In genomic region chr17:16617481-16618060, GRCh38 we compare ENCODE assay signal across 23 cellular contexts.
"Had no signal": no experiment of that assay in that cellular context is flagged by ENCODE, and none has a peak within 500 bp of the region (broad histone marks: within the 10 kb centered on the region; RNA-seq: fewer than 3 reads in every experiment).

No MANE protein-coding gene starts in this region.

- H3K27ac ChIP-seq: coronary artery, dorsolateral prefrontal cortex, esophagus muscularis mucosa, foreskin keratinocyte, gastroesophageal sphincter, heart left ventricle, hepatocyte, left ventricle myocardium inferior, lower lobe of right lung had no signal

- ATAC-seq: foreskin keratinocyte, gastroesophageal sphincter, heart left ventricle, left colon, left lobe of liver, lower lobe of right lung, mucosa of descending colon had no signal

- H3K27me3 ChIP-seq: dorsolateral prefrontal cortex, esophagus muscularis mucosa, foreskin keratinocyte, gastroesophageal sphincter, heart left ventricle, hepatocyte had no signal

- H3K36me3 ChIP-seq: lower lobe of right lung had no signal

- H3K4me3 ChIP-seq: coronary artery, dorsolateral prefrontal cortex, esophagus muscularis mucosa, gastroesophageal sphincter, heart left ventricle, hepatocyte, left ventricle myocardium inferior, lower lobe of right lung, mucosa of descending colon had no signal

- DNase-seq: dermis blood vessel endothelial cell; dorsolateral prefrontal cortex; effector CD4-positive, alpha-beta T cell; effector memory CD4-positive, alpha-beta T cell; foreskin keratinocyte; heart left ventricle; hypothalamus; immature natural killer cell; islet precursor cell; kidney; kidney glomerular epithelial cell; left colon; left ventricle myocardium inferior; lower lobe of right lung; mesenchymal stem cell; mucosa of descending colon had no signal

- H3K4me1 ChIP-seq: esophagus muscularis mucosa, foreskin keratinocyte, gastroesophageal sphincter, heart left ventricle, left ventricle myocardium inferior, lower lobe of right lung had no signal

- FAIRE-seq: colon, frontal cortex, kidney had no signal
